In genomic region chr17:57948555-57949420, GRCh38 we compare ENCODE assay signal across 1 cellular context.
TF ChIP-seq lines count a peak whose summit lies in the region.

No MANE protein-coding gene starts in this region.

TF ChIP-seq in K562, 482 proteins besides CTCF, POLR2A, EP300 and RAD21 (continued from another document):
- TF ChIP-seq ZNF407 (IDR thresholded peaks at IDR 0.05; ENCODE audit: low read depth) (no peak), E2F4 (CRISPR knock-in tag; IDR thresholded peaks at IDR 0.05; ENCODE audit: low read depth) (no peak), HDAC2 (IDR thresholded peaks at IDR 0.05) (no peak), TARDBP (IDR thresholded peaks at IDR 0.05) (no peak), CBX2 (IDR thresholded peaks at IDR 0.05; ENCODE audit: insufficient read depth, low read length, poor library complexity, severe bottlenecking) (no peak), MLLT1 (IDR thresholded peaks at IDR 0.05) (no peak), SMAD1 (IDR thresholded peaks at IDR 0.05; ENCODE audit: low read depth, low read length, partially characterized antibody) (no peak), SMAD3 (CRISPR knock-in tag; conservative IDR thresholded peaks at IDR 0.05) (no peak), NFATC3 (IDR thresholded peaks at IDR 0.05) (no peak), ERF (CRISPR knock-in tag; IDR thresholded peaks at IDR 0.05) (no peak)
TF ChIP-seq in K562: peak in this region for 17.
